ENCODE assay signal across 8 cellular contexts in the genomic region with DNA sequence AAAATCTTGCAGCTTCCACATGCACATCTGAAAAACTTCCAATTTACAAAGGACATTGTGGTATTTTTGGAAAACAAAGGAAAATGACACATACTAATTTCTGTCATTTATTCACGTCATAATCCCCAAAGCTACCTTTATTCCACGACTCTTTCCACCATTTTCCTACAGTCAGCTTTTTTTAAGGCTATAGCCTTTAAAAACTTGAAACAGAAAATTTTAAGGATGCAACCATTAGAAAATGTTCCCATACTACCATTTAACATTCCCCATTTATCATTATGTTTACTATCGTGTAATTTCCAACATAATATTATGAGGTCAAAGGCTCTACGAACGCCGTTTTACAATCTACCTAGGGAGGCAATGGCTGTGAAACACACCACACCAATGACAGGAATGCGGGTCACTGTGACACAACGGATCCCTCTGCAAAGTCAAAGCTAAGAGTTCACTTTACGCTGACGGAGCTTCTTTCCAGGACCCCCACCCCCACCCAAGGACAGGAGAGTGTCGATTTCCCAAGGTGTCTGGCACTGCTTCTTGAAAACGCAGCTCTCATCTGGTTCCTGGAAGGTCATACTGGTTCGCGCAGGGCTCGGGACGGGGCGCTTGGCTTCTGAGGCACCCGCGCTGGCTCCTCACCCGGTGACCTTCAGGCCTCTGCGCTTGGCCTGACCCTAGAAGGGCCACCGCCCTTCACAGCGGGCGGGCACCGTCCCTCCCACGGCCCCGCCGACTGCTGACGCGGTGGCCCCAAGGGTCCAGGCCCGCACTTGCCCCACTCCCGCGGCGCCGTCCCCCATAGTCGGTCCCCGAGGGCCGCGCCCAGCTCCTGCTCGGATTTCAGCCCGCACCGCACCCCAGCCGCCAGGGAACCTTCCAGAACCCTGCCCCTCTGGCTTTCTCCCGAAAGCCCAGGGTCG. TPM values are rescaled to one million over a fixed set of nuclear protein-coding genes. Genes with fewer than 3 reads are reported as not detected.
DNase-seq lines count a peak whose midpoint lies in the region; ATAC-seq and TF ChIP-seq lines count a peak whose summit lies in the region.

No MANE protein-coding gene starts in this region.

- no peaks in the 10 kb centered on the region for H3K36me3 ChIP-seq in RWPE2 (ENCODE audit: low read depth)
- no peaks in the 10 kb centered on the region for H3K36me3 ChIP-seq in mesodermal cell (ENCODE audit: control insufficient read depth, insufficient read depth, low read length)
- no peaks in the 10 kb centered on the region for H3K36me3 ChIP-seq in urinary bladder (ENCODE audit: insufficient read depth)

- H3K27ac ChIP-seq in RWPE2 (ENCODE audit: poor library complexity, severe bottlenecking) (peak overlapping the region; percentile 19), mesodermal cell (ENCODE audit: low read depth, low read length, severe bottlenecking) (peak overlapping the region; percentile 70), urinary bladder (ENCODE audit: low read depth) (peak overlapping the region; percentile 81)

- H3K9me3 Mint-ChIP-seq in endothelial cell (ENCODE audit: unreplicated experiment): no peaks in the 10 kb centered on the region

- no peak for DNase-seq in activated CD4-positive, CD25-positive, alpha-beta regulatory T cell treated with anti-CD3 and anti-CD28 coated beads, Interleukin-2, amount 50 U/mL, for 72 hours
- DNase-seq in RWPE2 (ENCODE audit: low spot score) (no peak), endothelial cell (ENCODE audit: low spot score) (peak; percentile 44)

- TF ChIP-seq CTCF in RWPE2 (IDR thresholded peaks at IDR 0.05; ENCODE audit: poor library complexity, severe bottlenecking): no peak
- no peak for TF ChIP-seq CTCF in endothelial cell (IDR thresholded peaks at IDR 0.05; ENCODE audit: unreplicated experiment)

- peaks cover 15% of the 10 kb centered on the region for H3K4me1 Mint-ChIP-seq in endothelial cell (ENCODE audit: unreplicated experiment)

- H3K4me3 Mint-ChIP-seq in endothelial cell (ENCODE audit: unreplicated experiment): peak overlapping the region; percentile 90

- H3K27ac Mint-ChIP-seq in endothelial cell (ENCODE audit: unreplicated experiment): peak overlapping the region; percentile 76

- H3K4me3 ChIP-seq in RWPE2 (ENCODE audit: severe bottlenecking) (peak overlapping the region; percentile 54), mesodermal cell (ENCODE audit: extremely low read depth, insufficient read depth, low read length, poor library complexity, severe bottlenecking) (peak overlapping the region; percentile 52), urinary bladder (ENCODE audit: low read depth, low read length) (peak overlapping the region; percentile 56)

- H3K9me3 ChIP-seq in RWPE2 (ENCODE audit: severe bottlenecking) (no peaks in the 10 kb centered on the region), mesodermal cell (ENCODE audit: control insufficient read depth, low read length) (no peaks in the 10 kb centered on the region)

- no peaks in the 10 kb centered on the region for H3K4me1 ChIP-seq in RWPE2 (ENCODE audit: insufficient read depth, poor library complexity, severe bottlenecking)
- H3K4me1 ChIP-seq in mesodermal cell (ENCODE audit: control insufficient read depth, insufficient read depth, low read length, poor library complexity, severe bottlenecking): peaks cover 7% of the 10 kb centered on the region
- no peaks in the 10 kb centered on the region for H3K4me1 ChIP-seq in urinary bladder (ENCODE audit: insufficient read depth)

- H3K27me3 Mint-ChIP-seq in endothelial cell (ENCODE audit: unreplicated experiment): peaks cover 13% of the 10 kb centered on the region

- H3K36me3 Mint-ChIP-seq in endothelial cell (ENCODE audit: low read depth, unreplicated experiment): no peaks in the 10 kb centered on the region

- H3K27me3 ChIP-seq in RWPE2 (ENCODE audit: insufficient read depth, poor library complexity, severe bottlenecking): no peaks in the 10 kb centered on the region

- 10 to 13% methylated on average over 37 to 43 of the region's 45 CpGs for WGBS in mesodermal cell (ENCODE audit: insufficient coverage in 2 of 2), 2 experiments
- WGBS in urinary bladder: 15% methylated on average over 45 of the region's 45 CpGs

- peak; percentile 5 to 36 for ATAC-seq in activated CD4-positive, CD25-positive, alpha-beta regulatory T cell treated with anti-CD3 and anti-CD28 coated beads, Interleukin-2, amount 50 U/mL, for 24 hours
- ATAC-seq in HG02885 (IDR thresholded peaks at IDR 0.05; ENCODE audit: poor library complexity, unreplicated experiment) (peak; percentile 44), RWPE2 (ENCODE audit: low read depth) (peak; percentile 48; the same call in 1 of the 3 replicates), HG03159 (IDR thresholded peaks at IDR 0.05; ENCODE audit: unreplicated experiment) (no peak)

RNA-seq across cellular contexts. Expression of a gene that starts 50.6 kb away (rescaled TPM):
- total RNA-seq in endothelial cell (ENCODE audit: unreplicated experiment): 1.8 TPM
- polyA plus RNA-seq in mesodermal cell (2013, experiment 1 of 2): 36.3 TPM
- polyA plus RNA-seq in mesodermal cell (2013, experiment 2 of 2): 47.8 TPM
- total RNA-seq in urinary bladder: 20.2 TPM
- polyA plus RNA-seq in urinary bladder: 118 TPM

Comparison
In these comparisons a context has a peak if more than half of its experiments do, and no peak if none do; other contexts are left out.
1. H3K27ac ChIP-seq: peak in every context shown above with its lines; median percentile 81 in urinary bladder; 70 in mesodermal cell; 19 in RWPE2.